Comparison of ENCODE assay signal across 9 cellular contexts in genomic region chr7:130363156-130363847, GRCh38. TPM values are rescaled to one million over a fixed set of nuclear protein-coding genes. Genes with fewer than 3 reads are reported as not detected.
A peak's percentile ranks its signal among the peaks of the same experiment; 100 is the strongest.
DNase-seq lines count a peak whose midpoint lies in the region; ATAC-seq and TF ChIP-seq lines count a peak whose summit lies in the region.
"Had no signal": no experiment of that assay in that cellular context is flagged by ENCODE, and none has a peak within 500 bp of the region (broad histone marks: within the 10 kb centered on the region; RNA-seq: fewer than 3 reads in every experiment).

No MANE protein-coding gene starts in this region.

- H3K4me2 ChIP-seq in mesenchymal stem cell (ENCODE audit: low read length, poor library complexity, severe bottlenecking) (no peak overlapping the region), H9 (ENCODE audit: insufficient read depth, insufficient read length, low read length) (no peak overlapping the region)

- TF ChIP-seq CTCF in H9 (conservative IDR thresholded peaks at IDR 0.05), result no peak

- H3K4me1 Mint-ChIP-seq in H9, result peaks cover 15 to 21% of the 10 kb centered on the region in 2 experiments

- H3K9me3 Mint-ChIP-seq in H9, result peaks cover 6 to 7% of the 10 kb centered on the region in 2 experiments; a peak in 4 of 5 replicates

- peaks cover 24% of the 10 kb centered on the region for H3K9me3 ChIP-seq in mesenchymal stem cell (ENCODE audit: control insufficient read depth, low read length)
- H3K9me3 ChIP-seq in H9 (ENCODE audit: control insufficient read depth, low read depth, low read length), result no peaks in the 10 kb centered on the region

- H2AK5ac ChIP-seq in mesenchymal stem cell (ENCODE audit: low read length, severe bottlenecking) (peak overlapping the region; percentile 97), H9 (ENCODE audit: insufficient read length, low read length) (no peak overlapping the region)

- no peak overlapping the region for H3T11ph ChIP-seq in H9 (ENCODE audit: low read length)

- H3K79me2 ChIP-seq in H9 (ENCODE audit: insufficient read depth, low read length), result no peaks in the 10 kb centered on the region

- peak; percentile 45 for ATAC-seq in GM21529 (IDR thresholded peaks at IDR 0.05; ENCODE audit: unreplicated experiment)
- no peak for ATAC-seq in HG03439 (IDR thresholded peaks at IDR 0.05; ENCODE audit: unreplicated experiment)
- ATAC-seq in HG03135 (IDR thresholded peaks at IDR 0.05; ENCODE audit: unreplicated experiment), result no peak

- H3K27ac ChIP-seq in mesenchymal stem cell (ENCODE audit: low read length, poor library complexity, severe bottlenecking) (peak overlapping the region; percentile 91), H9 (ENCODE audit: insufficient read length, low read depth, low read length) (no peak overlapping the region)
- H3K27ac ChIP-seq: Peyer's patch had no signal

- peaks cover 33% of the 10 kb centered on the region for H3K4me1 ChIP-seq in mesenchymal stem cell (ENCODE audit: control insufficient read depth, insufficient read depth, low read depth, low read length)
- H3K4me1 ChIP-seq in H9 (ENCODE audit: insufficient read depth, low read length), result no peaks in the 10 kb centered on the region; the same call in 1 of the 2 replicates

- H2BK120ac ChIP-seq in mesenchymal stem cell (ENCODE audit: low read depth, low read length), result peak overlapping the region; percentile 64
- H2BK120ac ChIP-seq in H9 (ENCODE audit: low read depth, low read length, poor library complexity, severe bottlenecking), result no peak overlapping the region

- H3K9ac ChIP-seq in mesenchymal stem cell (ENCODE audit: low read length) (peak overlapping the region; percentile 39), H9 (ENCODE audit: extremely low read depth, insufficient read length, low read length) (no peak overlapping the region)

- no peaks in the 10 kb centered on the region for H4K20me1 ChIP-seq in H9 (ENCODE audit: control insufficient read depth, insufficient read depth, insufficient read length)

- WGBS in mesenchymal stem cell, result 53% methylated on average over 8 of the region's 8 CpGs
- no CpG with 5 or more reads among the region's 8 CpGs for WGBS in H9 (ENCODE audit: extremely low coverage, insufficient read length, low lambda C conversion rate)

- H3K23ac ChIP-seq in mesenchymal stem cell (ENCODE audit: low read length in 2 of 2) (no peak overlapping the region), H9 (ENCODE audit: insufficient read length, low read depth, low read length) (no peak overlapping the region)

- DNase-seq in A172 (ENCODE audit: low spot score) (peak; percentile 95), mesenchymal stem cell (peak; percentile 96), AML-193 (lab: John Stamatoyannopoulos, UW) (no peak), H9 (no peak)
- peak; percentile 74 to 78 for DNase-seq in activated T-cell treated with anti-CD3 and anti-CD28 coated beads, Interleukin-2, amount 50 U/mL, for 48 hours

- no peaks in the 10 kb centered on the region for H3K27me3 ChIP-seq in mesenchymal stem cell (ENCODE audit: control insufficient read depth in 1 of 2, insufficient read depth in 1 of 2, low read length in 2 of 2)
- H3K27me3 ChIP-seq in H9 (ENCODE audit: insufficient read depth, low read length), result no peaks in the 10 kb centered on the region
- H3K27me3 ChIP-seq: Peyer's patch had no signal

- H3K14ac ChIP-seq in mesenchymal stem cell (ENCODE audit: low read length in 2 of 2) (peak overlapping the region in 1 of 2 experiments; percentile 61), H9 (ENCODE audit: insufficient read depth, low read length) (no peak overlapping the region)

- no peak overlapping the region for H4K5ac ChIP-seq in H9 (ENCODE audit: insufficient read length, low read depth, low read length)

- H2BK20ac ChIP-seq in H9 (ENCODE audit: low read depth, low read length, poor library complexity, severe bottlenecking), result no peak overlapping the region

- H3K4ac ChIP-seq in mesenchymal stem cell (ENCODE audit: low read depth in 1 of 2, low read length in 2 of 2) (peak overlapping the region; percentile 42 to 62), H9 (ENCODE audit: low read depth, low read length) (no peak overlapping the region)

- no peak overlapping the region; a peak in 1 of 7 replicates for H3K27ac Mint-ChIP-seq in H9

- H3K4me3 Mint-ChIP-seq in H9, result no peak overlapping the region

- H4K91ac ChIP-seq in mesenchymal stem cell (ENCODE audit: low read length) (peak overlapping the region; percentile 82), H9 (ENCODE audit: insufficient read length, low read depth, low read length) (no peak overlapping the region)

- H3K18ac ChIP-seq in mesenchymal stem cell (ENCODE audit: low read depth in 1 of 2, low read length in 2 of 2), result peak overlapping the region; percentile 52 to 89
- H3K18ac ChIP-seq in H9 (ENCODE audit: insufficient read length, low read depth, low read length), result no peak overlapping the region

- H2AFZ ChIP-seq in mesenchymal stem cell (ENCODE audit: low read depth, low read length) (no peak overlapping the region), H9 (ENCODE audit: low read length) (no peak overlapping the region)

- H3K36me3 ChIP-seq in mesenchymal stem cell (ENCODE audit: control insufficient read depth in 1 of 2, insufficient read depth in 2 of 2, low read depth in 1 of 2, low read length in 2 of 2), result peaks cover 0 to 4% of the 10 kb centered on the region in 2 experiments
- H3K36me3 ChIP-seq: Peyer's patch had no signal

- H4K8ac ChIP-seq in mesenchymal stem cell (ENCODE audit: low read length), result peak overlapping the region; percentile 66
- no peak overlapping the region for H4K8ac ChIP-seq in H9 (replicated peaks; ENCODE audit: insufficient read length, low read depth, low read length)

- H2BK12ac ChIP-seq in mesenchymal stem cell (ENCODE audit: low read length in 2 of 2), result peak overlapping the region; percentile 86 to 93
- no peak overlapping the region for H2BK12ac ChIP-seq in H9 (ENCODE audit: insufficient read length, low read depth, low read length)

- peaks cover 2% of the 10 kb centered on the region; the same call in 1 of the 2 replicates for H3K27me3 Mint-ChIP-seq in H9 (ENCODE audit: low read depth)

- H3K79me1 ChIP-seq in mesenchymal stem cell (replicated peaks; ENCODE audit: low read length, poor library complexity, severe bottlenecking), result no peaks in the 10 kb centered on the region
- H3K79me1 ChIP-seq in H9 (ENCODE audit: insufficient read depth, low read depth, low read length, poor library complexity, severe bottlenecking), result no peaks in the 10 kb centered on the region

- H3K4me3 ChIP-seq in mesenchymal stem cell (ENCODE audit: insufficient read depth in 1 of 2, low read depth in 1 of 2, low read length in 2 of 2), result no peak overlapping the region
- H3K4me3 ChIP-seq: Peyer's patch had no signal

- no peaks in the 10 kb centered on the region for H3K23me2 ChIP-seq in H9 (ENCODE audit: insufficient read length, low read depth, low read length, poor library complexity, severe bottlenecking)

- H2BK5ac ChIP-seq in mesenchymal stem cell (ENCODE audit: low read depth, low read length, poor library complexity, severe bottlenecking), result peak overlapping the region; percentile 89
- no peak overlapping the region for H2BK5ac ChIP-seq in H9 (ENCODE audit: insufficient read length, low read length)

- H2BK15ac ChIP-seq in mesenchymal stem cell (ENCODE audit: low read depth, poor library complexity, severe bottlenecking), result peak overlapping the region; percentile 87
- no peak overlapping the region for H2BK15ac ChIP-seq in H9 (ENCODE audit: low read depth, low read length)

- H3K36me3 Mint-ChIP-seq in H9 (ENCODE audit: insufficient read depth in 1 of 3, low read depth in 3 of 3), result peaks cover 0 to 8% (median 2%) of the 10 kb centered on the region in 3 experiments; a peak in 3 of 7 replicates

- no peak overlapping the region for H3K56ac ChIP-seq in H9 (ENCODE audit: insufficient read length, low read depth, low read length)

RNA-seq across cellular contexts. Expression of gene CPA1, which starts 17.0 kb away (rescaled TPM):
- 0.34 and 2.6 TPM in 2 replicates for total RNA-seq in A172 (2014; rRNA removed; shearing (Covaris generic))
- polyA plus RNA-seq in mesenchymal stem cell (2013, experiment 1 of 2), result 0.12 TPM
- polyA plus RNA-seq in mesenchymal stem cell (2013, experiment 2 of 2), result 0.29 TPM
- not detected in 2 replicates for total RNA-seq in H9 (2021)
- total RNA-seq: Peyer's patch had no signal

RNA-seq across cellular contexts. Expression of gene CPA5, which starts 18.7 kb away (rescaled TPM):
- 0.28 and 1.0 TPM in 2 replicates for total RNA-seq in A172 (2014; rRNA removed; shearing (Covaris generic))
- 0.26 TPM for polyA plus RNA-seq in mesenchymal stem cell (2013, experiment 1 of 2)
- polyA plus RNA-seq in mesenchymal stem cell (2013, experiment 2 of 2), result 0.14 TPM
- not detected in 2 replicates for total RNA-seq in H9 (2021)
- total RNA-seq: Peyer's patch had no signal

Comparison
In these comparisons a context has a peak if more than half of its experiments do, and no peak if none do; other contexts are left out.
1. DNase-seq: peak in A172 (single experiment), activated T-cell treated with anti-CD3 and anti-CD28 coated beads, Interleukin-2, amount 50 U/mL, for 48 hours (2 of 2) and mesenchymal stem cell (single experiment); none in AML-193 (0 of 2) and H9 (single experiment).